ENCODE assay signal across 15 cellular contexts in the genomic region with DNA sequence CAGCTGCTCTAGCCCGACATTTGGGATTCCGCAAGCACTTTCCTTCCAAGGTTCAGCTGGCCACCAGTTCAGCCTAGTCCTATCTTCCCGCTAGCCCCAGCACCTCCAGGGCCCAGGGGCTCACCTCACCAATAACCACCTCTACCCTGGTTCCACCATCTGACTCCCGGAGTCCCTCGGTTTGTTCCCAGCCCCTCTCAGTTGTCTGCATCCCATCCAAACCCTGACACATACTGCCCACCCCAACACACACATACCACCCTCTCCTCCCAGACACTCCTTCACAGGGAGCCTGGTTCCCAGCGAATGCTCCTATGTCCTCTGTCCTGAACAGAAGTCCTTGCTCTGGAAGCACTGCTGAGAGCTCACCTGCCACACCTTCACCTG. TPM values are rescaled to one million over a fixed set of nuclear protein-coding genes. Genes with fewer than 3 reads are reported as not detected.
DNase-seq lines count a peak whose midpoint lies in the region; ATAC-seq and TF ChIP-seq lines count a peak whose summit lies in the region.
"Had no signal": no experiment of that assay in that cellular context is flagged by ENCODE, and none has a peak within 500 bp of the region (broad histone marks: within the 10 kb centered on the region; RNA-seq: fewer than 3 reads in every experiment).

No MANE protein-coding gene starts in this region.

- H3K27ac Mint-ChIP-seq in stimulated activated naive CD8-positive, alpha-beta T cell treated with anti-CD3 and anti-CD28 coated beads, Interleukin-15, amount 100 ng/mL, for 72 hours, result peak overlapping the region in 1 of 2 donors; percentile 91

- H3K27me3 ChIP-seq in left ventricle myocardium inferior (ENCODE audit: low read depth) (no peaks in the 10 kb centered on the region), ovary (no peaks in the 10 kb centered on the region)

- peak overlapping the region; percentile 95 for H3K27ac ChIP-seq in left ventricle myocardium inferior (replicated peaks)
- H3K27ac ChIP-seq in ovary, result peak overlapping the region; percentile 78 to 81
- H3K27ac ChIP-seq: HL-60 had no signal

- peaks cover 40% of the 10 kb centered on the region for H3K27me3 Mint-ChIP-seq in stimulated activated naive CD8-positive, alpha-beta T cell treated with anti-CD3 and anti-CD28 coated beads, Interleukin-15, amount 100 ng/mL, for 72 hours

- H3K4me1 ChIP-seq in left ventricle myocardium inferior (peaks cover 84% of the 10 kb centered on the region), ovary (ENCODE audit: insufficient read depth) (peaks cover 43% of the 10 kb centered on the region)

- TF ChIP-seq CTCF in left ventricle myocardium inferior (IDR thresholded peaks at IDR 0.05; ENCODE audit: borderline replicate concordance) (no peak), ovary (IDR thresholded peaks at IDR 0.05) (no peak)

- no peak for TF ChIP-seq POLR2A in ovary (IDR thresholded peaks at IDR 0.05)

- 2 to 11% (median 3%) methylated on average over 6 of the region's 6 CpGs for WGBS in ovary, 3 donors

- H3K9me3 Mint-ChIP-seq in stimulated activated naive CD8-positive, alpha-beta T cell treated with anti-CD3 and anti-CD28 coated beads, Interleukin-15, amount 100 ng/mL, for 72 hours, result no peaks in the 10 kb centered on the region

- peak; percentile 29 for ATAC-seq in stimulated activated naive CD8-positive, alpha-beta T cell treated with anti-CD3 and anti-CD28 coated beads, Interleukin-15, amount 100 ng/mL, for 72 hours
- no peak for ATAC-seq in stimulated activated naive CD8-positive, alpha-beta T cell treated with anti-CD3 and anti-CD28 coated beads, Interleukin-15, Interleukin-2, amounts not matched to agents 100 U/mL and 50 U/mL, for 24 hours
- ATAC-seq in GM18867 (IDR thresholded peaks at IDR 0.05; ENCODE audit: unreplicated experiment) (no peak), HG03457 (IDR thresholded peaks at IDR 0.05; ENCODE audit: unreplicated experiment) (no peak), HG03025 (IDR thresholded peaks at IDR 0.05; ENCODE audit: low FRiP score, unreplicated experiment) (no peak)

- intact Hi-C loops in left ventricle myocardium inferior (cut with micrococcal nuclease), result no loop called here
- intact Hi-C loops in ovary (cut with DNase I), result no loop called here

- H3K4me3 ChIP-seq in left ventricle myocardium inferior (peak overlapping the region; percentile 70), ovary (peak overlapping the region; percentile 43)

- H3K36me3 ChIP-seq in left ventricle myocardium inferior (no peaks in the 10 kb centered on the region), ovary (no peaks in the 10 kb centered on the region)

- H3K9me3 ChIP-seq in left ventricle myocardium inferior (replicated peaks) (no peaks in the 10 kb centered on the region), ovary (no peaks in the 10 kb centered on the region)

- H3K4me3 Mint-ChIP-seq in stimulated activated naive CD8-positive, alpha-beta T cell treated with anti-CD3 and anti-CD28 coated beads, Interleukin-15, amount 100 ng/mL, for 72 hours, result no peak overlapping the region

- no peak for DNase-seq in stimulated activated naive CD8-positive, alpha-beta T cell treated with anti-CD3 and anti-CD28 coated beads, Interleukin-15, amount 100 ng/mL, for 72 hours
- no peak for DNase-seq in stimulated activated naive CD8-positive, alpha-beta T cell treated with anti-CD3 and anti-CD28 coated beads, Interleukin-15, Interleukin-2, amounts not matched to agents 100 U/mL and 50 U/mL, for 24 hours
- no peak for DNase-seq in left ventricle myocardium inferior
- DNase-seq in ovary, result no peak
- no peak for DNase-seq in activated T-cell treated with anti-CD3 and anti-CD28 coated beads, Interleukin-2, amount 50 U/mL, for 48 hours
- DNase-seq: activated CD4-positive, CD25-positive, alpha-beta regulatory T cell; activated effector memory CD4-positive, alpha-beta T cell treated with anti-CD3 and anti-CD28 coated beads, Interleukin-2, amount 50 U/mL, for 16 hours; GF-D8; mesendoderm; NCI-H1417 treated with DMSO at 0.1 percent for 48 hours; stimulated activated CD4-positive, alpha-beta T cell treated with anti-CD3 and anti-CD28 coated beads, Interleukin-2, amount 100 ng/mL, for 48 hours had no signal

- peaks cover 28% of the 10 kb centered on the region for H3K4me1 Mint-ChIP-seq in stimulated activated naive CD8-positive, alpha-beta T cell treated with anti-CD3 and anti-CD28 coated beads, Interleukin-15, amount 100 ng/mL, for 72 hours

- no peak for TF ChIP-seq EP300 in ovary (IDR thresholded peaks at IDR 0.05)

RNA-seq across cellular contexts. Expression of a gene that starts 0.4 kb away (rescaled TPM):
- total RNA-seq in left ventricle myocardium inferior, result 73.0 TPM
- 100 to 1,000 TPM in 6 of 7 donors, 10 to 100 TPM in 1; 58.5 to 334 (median 205) TPM for total RNA-seq in ovary
- 100 to 1,000 TPM in 1 of 2 donors, 10 to 100 TPM in 1; 13.3 to 114 TPM for polyA plus RNA-seq in ovary

RNA-seq across cellular contexts. Expression of a gene that starts 19.3 kb away (rescaled TPM):
- total RNA-seq in left ventricle myocardium inferior (29.1 TPM), ovary (100 to 1,000 TPM in 1 of 7 donors, 10 to 100 TPM in 6; 27.8 to 100 (median 84.5) TPM)
- 10 to 100 TPM; 37.9 to 70.3 TPM for polyA plus RNA-seq in ovary

RNA-seq across cellular contexts. Expression of a gene that starts 21.4 kb away (rescaled TPM):
- total RNA-seq in left ventricle myocardium inferior (2.7 TPM), ovary (1 to 10 TPM; 1.7 to 4.6 (median 4.1) TPM)
- 1 to 10 TPM; 4.2 to 5.5 TPM for polyA plus RNA-seq in ovary

RNA-seq across cellular contexts. Expression of a gene that starts 43.0 kb away (rescaled TPM):
- total RNA-seq in left ventricle myocardium inferior (1.0 TPM), ovary (10 to 100 TPM in 5 of 7 donors, 1 to 10 TPM in 2; 2.4 to 44.1 (median 28.0) TPM)
- 10 to 100 TPM; 16.3 to 27.7 TPM for polyA plus RNA-seq in ovary

RNA-seq across cellular contexts. Expression of a gene that starts 45.2 kb away (rescaled TPM):
- total RNA-seq in left ventricle myocardium inferior, result 23.4 TPM
- total RNA-seq in ovary, result 10 to 100 TPM; 33.5 to 63.9 (median 43.9) TPM
- 10 to 100 TPM; 34.4 to 53.1 TPM for polyA plus RNA-seq in ovary
